In genomic region chr18:5895886-5896740, GRCh38 we compare ENCODE assay signal across 8 cellular contexts. TPM values are rescaled to one million over a fixed set of nuclear protein-coding genes. Genes with fewer than 3 reads are reported as not detected.
DNase-seq lines count a peak whose midpoint lies in the region; ATAC-seq and TF ChIP-seq lines count a peak whose summit lies in the region.

No MANE protein-coding gene starts in this region.

- peak overlapping the region; percentile 83 for H3K27ac Mint-ChIP-seq in type B pancreatic cell

- H3K4me2 ChIP-seq in mesenchymal stem cell (ENCODE audit: low read length, poor library complexity, severe bottlenecking) = peak overlapping the region; percentile 62

- ATAC-seq in HG03342 (IDR thresholded peaks at IDR 0.05; ENCODE audit: unreplicated experiment) (peak; percentile 36), GM19324 (IDR thresholded peaks at IDR 0.05; ENCODE audit: low FRiP score, unreplicated experiment) (no peak), HG02571 (IDR thresholded peaks at IDR 0.05; ENCODE audit: unreplicated experiment) (no peak)

- H3K9me3 ChIP-seq in mesenchymal stem cell (ENCODE audit: control insufficient read depth, low read length) = no peaks in the 10 kb centered on the region

- TF ChIP-seq CTCF in coronary artery (IDR thresholded peaks at IDR 0.05) (no peak), type B pancreatic cell (conservative IDR thresholded peaks at IDR 0.05) (no peak)

- H3K4me3 Mint-ChIP-seq in type B pancreatic cell = peak overlapping the region; percentile 93

- H3K23ac ChIP-seq in mesenchymal stem cell (ENCODE audit: low read length in 2 of 2) = peak overlapping the region in 1 of 2 experiments; percentile 70

- H2BK120ac ChIP-seq in mesenchymal stem cell (ENCODE audit: low read depth, low read length) = no peak overlapping the region

- H2BK12ac ChIP-seq in mesenchymal stem cell (ENCODE audit: low read length in 2 of 2) = no peak overlapping the region

- H2BK5ac ChIP-seq in mesenchymal stem cell (ENCODE audit: low read depth, low read length, poor library complexity, severe bottlenecking) = no peak overlapping the region

- H3K36me3 Mint-ChIP-seq in type B pancreatic cell = peaks cover 16% of the 10 kb centered on the region

- H3K18ac ChIP-seq in mesenchymal stem cell (ENCODE audit: low read depth in 1 of 2, low read length in 2 of 2) = no peak overlapping the region

- no peak overlapping the region for H3K14ac ChIP-seq in mesenchymal stem cell (ENCODE audit: low read length in 2 of 2)

- peaks cover 18% of the 10 kb centered on the region for H3K4me1 ChIP-seq in mesenchymal stem cell (ENCODE audit: control insufficient read depth, insufficient read depth, low read depth, low read length)

- H3K4me3 ChIP-seq in coronary artery (peak overlapping the region; percentile 70), mesenchymal stem cell (ENCODE audit: insufficient read depth in 1 of 2, low read depth in 1 of 2, low read length in 2 of 2) (peak overlapping the region; percentile 20 to 75)

- no peak overlapping the region for H4K91ac ChIP-seq in mesenchymal stem cell (ENCODE audit: low read length)

- peaks cover 65 to 71% of the 10 kb centered on the region in 2 experiments for H3K27me3 ChIP-seq in mesenchymal stem cell (ENCODE audit: control insufficient read depth in 1 of 2, insufficient read depth in 1 of 2, low read length in 2 of 2)

- H2AK5ac ChIP-seq in mesenchymal stem cell (ENCODE audit: low read length, severe bottlenecking) = no peak overlapping the region

- DNase-seq in Daoy (ENCODE audit: low read depth) (peak; percentile 55), coronary artery (ENCODE audit: low spot score) (peak; percentile 75), mesenchymal stem cell (peak; percentile 8), type B pancreatic cell (ENCODE audit: extremely low spot score, unreplicated experiment) (peak; percentile 81)
- DNase-seq in stimulated activated CD4-positive, alpha-beta T cell treated with anti-CD3 and anti-CD28 coated beads, Interleukin-4, amount 100 ng/mL, for 24 hours = no peak

- no peak overlapping the region for H3K27ac ChIP-seq in coronary artery
- no peak overlapping the region for H3K27ac ChIP-seq in mesenchymal stem cell (ENCODE audit: low read length, poor library complexity, severe bottlenecking)

- H3K4ac ChIP-seq in mesenchymal stem cell (ENCODE audit: low read depth in 1 of 2, low read length in 2 of 2) = no peak overlapping the region

- no peak overlapping the region for H4K8ac ChIP-seq in mesenchymal stem cell (ENCODE audit: low read length)

- H3K4me1 Mint-ChIP-seq in type B pancreatic cell (ENCODE audit: unreplicated experiment) = peaks cover 25% of the 10 kb centered on the region

- H3K79me1 ChIP-seq in mesenchymal stem cell (replicated peaks; ENCODE audit: low read length, poor library complexity, severe bottlenecking) = no peaks in the 10 kb centered on the region

- H3K27me3 Mint-ChIP-seq in type B pancreatic cell = peaks cover 74% of the 10 kb centered on the region

- peak overlapping the region; percentile 43 for H2AFZ ChIP-seq in mesenchymal stem cell (ENCODE audit: low read depth, low read length)

- H3K9me3 Mint-ChIP-seq in type B pancreatic cell = no peaks in the 10 kb centered on the region

- no peaks in the 10 kb centered on the region for H3K36me3 ChIP-seq in mesenchymal stem cell (ENCODE audit: control insufficient read depth in 1 of 2, insufficient read depth in 2 of 2, low read depth in 1 of 2, low read length in 2 of 2)

- H3K9ac ChIP-seq in mesenchymal stem cell (ENCODE audit: low read length) = peak overlapping the region; percentile 55

- WGBS in mesenchymal stem cell = 3% methylated on average over 32 of the region's 41 CpGs

- H2BK15ac ChIP-seq in mesenchymal stem cell (ENCODE audit: low read depth, poor library complexity, severe bottlenecking) = no peak overlapping the region

RNA-seq across cellular contexts. Expression of gene TMEM200C, which starts 0.8 kb away (rescaled TPM):
- 1.3 and 2.5 TPM in 2 replicates for total RNA-seq in Daoy (2014; rRNA removed; shearing (Covaris generic))
- polyA plus RNA-seq in mesenchymal stem cell (2013, experiment 1 of 2) = 0.28 TPM
- 0.25 TPM for polyA plus RNA-seq in mesenchymal stem cell (2013, experiment 2 of 2)
- total RNA-seq in type B pancreatic cell (ENCODE audit: low replicate concordance) = 3.0 and 26.1 TPM in 2 replicates
